1 cellular context compared by ENCODE assay signal in genomic region chr11:86072211-86072610, GRCh38.
A peak's percentile ranks its signal among the peaks of the same experiment; 100 is the strongest.
TF ChIP-seq lines count a peak whose summit lies in the region.

No MANE protein-coding gene starts in this region.

TF ChIP-seq in K562, 482 proteins besides CTCF, POLR2A, EP300 and RAD21:
- TF ChIP-seq CC2D1A (IDR thresholded peaks at IDR 0.05) (no peak), MEF2D (tag; conservative IDR thresholded peaks at IDR 0.05; ENCODE audit: low read depth) (0 out of 2 replicates have a peak, but pooled peaks have one; percentile 19)
